ENCODE assay signal across 8 cellular contexts in genomic region chr5:81751836-81752643, GRCh38. TPM values are rescaled to one million over a fixed set of nuclear protein-coding genes. Genes with fewer than 3 reads are reported as not detected.
DNase-seq lines count a peak whose midpoint lies in the region; ATAC-seq and TF ChIP-seq lines count a peak whose summit lies in the region.

No MANE protein-coding gene starts in this region.

- H3K4me2 ChIP-seq in Karpas-422 (ENCODE audit: low read depth, low read length, poor library complexity, severe bottlenecking) = peak overlapping the region; percentile 77
- H3K4me2 ChIP-seq in skeletal muscle satellite cell (ENCODE audit: low read length) = peak overlapping the region; percentile 89

- 20 to 62% (median 37%) methylated on average over 13 to 37 of the region's 37 CpGs for WGBS in adrenal gland, 4 donors
- no CpG with 5 or more reads among the region's 37 CpGs for WGBS in iPS DF 6.9 (ENCODE audit: insufficient coverage, insufficient read length)

- H3K4me1 ChIP-seq in Karpas-422 (ENCODE audit: low read length) (peaks cover 33% of the 10 kb centered on the region), adrenal gland (replicated peaks in 1 of 2) (peaks cover 11 to 31% of the 10 kb centered on the region in 2 donors), iPS DF 6.9 (ENCODE audit: control insufficient read depth, insufficient read depth, low read length) (no peaks in the 10 kb centered on the region; the same call in 1 of the 2 replicates), skeletal muscle satellite cell (ENCODE audit: control insufficient read depth, insufficient read depth, low read length) (peaks cover 42% of the 10 kb centered on the region)

- no peaks in the 10 kb centered on the region for H3K9me2 ChIP-seq in Karpas-422 (replicated peaks; ENCODE audit: insufficient read depth, low read length)

- H3K27me3 ChIP-seq in Karpas-422 (ENCODE audit: low read length) (peaks cover 6% of the 10 kb centered on the region; the same call in 1 of the 2 replicates), adrenal gland (no peaks in the 10 kb centered on the region), iPS DF 6.9 (ENCODE audit: control insufficient read depth, insufficient read depth, low read length) (no peaks in the 10 kb centered on the region), skeletal muscle satellite cell (ENCODE audit: control insufficient read depth, insufficient read depth, low read length) (no peaks in the 10 kb centered on the region)

- H3K9me3 ChIP-seq in Karpas-422 (ENCODE audit: low read length) (no peaks in the 10 kb centered on the region), adrenal gland (replicated peaks in 1 of 3) (no peaks in the 10 kb centered on the region), iPS DF 6.9 (ENCODE audit: control insufficient read depth, insufficient read depth, low read length) (no peaks in the 10 kb centered on the region), skeletal muscle satellite cell (replicated peaks; ENCODE audit: low read length) (no peaks in the 10 kb centered on the region)

- peaks cover 29% of the 10 kb centered on the region for H3K79me2 ChIP-seq in Karpas-422 (ENCODE audit: low read length)

- intact Hi-C loops in adrenal gland (cut with DNase I) = loop anchor here (5.0 to 10.0 kb wide), 4 partner anchors 35 to 247 kb away; no protein-coding TSS in a partner anchor

- DNase-seq in DMS 273 treated with DMSO at 0.1 percent for 48 hours (lab: John Stamatoyannopoulos, UW) (peak; percentile 33), Karpas-422 (no peak), adrenal gland (peak in 6 of 7 donors; percentile 42 to 65 (median 52)), iPS DF 6.9 (ENCODE audit: low read depth, low spot score) (no peak), SW 1271 (lab: John Stamatoyannopoulos, UW) (no peak), mesenteric fat pad (ENCODE audit: low spot score) (no peak)

- ATAC-seq in GM18907 (IDR thresholded peaks at IDR 0.05; ENCODE audit: unreplicated experiment) = no peak

- H3K9ac ChIP-seq in Karpas-422 (ENCODE audit: low read length) (peak overlapping the region; percentile 86), skeletal muscle satellite cell (ENCODE audit: low read depth, low read length) (peak overlapping the region; percentile 94)

- no peak for TF ChIP-seq POLR2A in adrenal gland (IDR thresholded peaks at IDR 0.05)

- H3K36me3 ChIP-seq in Karpas-422 (ENCODE audit: insufficient read depth, low read length) (no peaks in the 10 kb centered on the region), adrenal gland (replicated peaks in 1 of 2) (no peaks in the 10 kb centered on the region), iPS DF 6.9 (ENCODE audit: control insufficient read depth, insufficient read depth, low read length) (no peaks in the 10 kb centered on the region), skeletal muscle satellite cell (ENCODE audit: insufficient read depth, low read length) (no peaks in the 10 kb centered on the region)

- TF ChIP-seq CTCF in adrenal gland (IDR thresholded peaks at IDR 0.05) = no peak

- H3K4me3 ChIP-seq in Karpas-422 (ENCODE audit: low read length) (peak overlapping the region; percentile 84), adrenal gland (peak overlapping the region in 3 of 4 donors; percentile 19 to 87 (median 56)), iPS DF 6.9 (ENCODE audit: low read length) (peak overlapping the region; percentile 50; the same call in 1 of the 2 replicates), skeletal muscle satellite cell (ENCODE audit: low read length) (peak overlapping the region; percentile 74)

- H2AFZ ChIP-seq in Karpas-422 (ENCODE audit: low read length) = peak overlapping the region; percentile 80

- H3K27ac ChIP-seq in Karpas-422 (ENCODE audit: low read length) = peak overlapping the region; percentile 74
- peak overlapping the region; percentile 78 to 99 (median 91) for H3K27ac ChIP-seq in adrenal gland
- H3K27ac ChIP-seq in iPS DF 6.9 (ENCODE audit: low read length) = no peak overlapping the region

- H4K20me1 ChIP-seq in Karpas-422 (ENCODE audit: insufficient read depth, low read depth, low read length) = peaks cover 7% of the 10 kb centered on the region; the same call in 1 of the 2 replicates

RNA-seq across cellular contexts. Expression of gene SSBP2, which starts 1.1 kb away (rescaled TPM):
- total RNA-seq in Karpas-422 (2014; rRNA removed; shearing (Covaris generic); ENCODE audit: low replicate concordance) = 74.2 and 148 TPM in 2 replicates
- 100 to 1,000 TPM in 1 of 8 donors, 10 to 100 TPM in 7; 16.2 to 424 (median 27.2) TPM for total RNA-seq in adrenal gland
- polyA plus RNA-seq in adrenal gland = 10 to 100 TPM; 21.3 to 27.7 (median 24.1) TPM
- 13.5 and 19.3 TPM in 2 replicates for total RNA-seq in skeletal muscle satellite cell (2012; rRNA removed)
- 29.0 TPM for total RNA-seq in mesenteric fat pad

Comparison
In these comparisons a context has a peak if more than half of its experiments do, and no peak if none do; other contexts are left out.
1. DNase-seq: peak in DMS 273 treated with DMSO at 0.1 percent for 48 hours (single experiment) and adrenal gland (6 of 7); none in Karpas-422 (single experiment), iPS DF 6.9 (single experiment), SW 1271 (0 of 2) and mesenteric fat pad (single experiment).
2. Peak in every context shown above with its lines, with median percentiles within 50 percentile points of each other: H3K4me3 ChIP-seq.